10 cellular contexts compared by ENCODE assay signal in genomic region chr4:40731792-40732245, GRCh38. TPM values are rescaled to one million over a fixed set of nuclear protein-coding genes. Genes with fewer than 3 reads are reported as not detected.
DNase-seq lines count a peak whose midpoint lies in the region; ATAC-seq, FAIRE-seq and TF ChIP-seq lines count a peak whose summit lies in the region.
"Had no signal": no experiment of that assay in that cellular context is flagged by ENCODE, and none has a peak within 500 bp of the region (broad histone marks: within the 10 kb centered on the region; RNA-seq: fewer than 3 reads in every experiment).

No MANE protein-coding gene starts in this region.

- POLR2A ChIA-PET in activated CD8-positive, alpha-beta T cell treated with anti-CD3 and anti-CD28 coated beads for 36 hours (lab: Charles Lee): interaction anchor here (0.6 kb wide), 1 partner anchor 13 kb away, joined by 4 read pairs; no protein-coding TSS in a partner anchor

- no peak for FAIRE-seq in HTR-8/SVneo (lab: Jason Lieb, UNC)

- H3K4me3 Mint-ChIP-seq in activated CD8-positive, alpha-beta T cell treated with anti-CD3 and anti-CD28 coated beads for 36 hours: no peak overlapping the region
- H3K4me3 Mint-ChIP-seq: activated naive CD4-positive, alpha-beta T cell treated with anti-CD3 and anti-CD28 coated beads, Interleukin-2, amount 50 U/mL, for 24 hours; neural crest cell had no signal

- intact Hi-C loops in activated CD8-positive, alpha-beta T cell treated with anti-CD3 and anti-CD28 coated beads for 36 hours (cut with micrococcal nuclease): no loop called here

- DNase-seq in NCI-H1417 treated with DMSO at 0.1 percent for 48 hours (lab: John Stamatoyannopoulos, UW) (peak; percentile 10), midbrain (lab: John Stamatoyannopoulos, UW) (peak; percentile 37), HTR-8/SVneo (ENCODE audit: insufficient read length, low spot score) (no peak), cerebellar nuclear complex (lab: John Stamatoyannopoulos, UW) (no peak), germinal center (ENCODE audit: low spot score) (no peak)
- DNase-seq in activated CD8-positive, alpha-beta T cell treated with anti-CD3 and anti-CD28 coated beads for 36 hours: peak; percentile 52

- no peaks in the 10 kb centered on the region for H3K36me3 Mint-ChIP-seq in activated CD8-positive, alpha-beta T cell treated with anti-CD3 and anti-CD28 coated beads for 36 hours (ENCODE audit: low read depth)
- H3K36me3 Mint-ChIP-seq: activated naive CD4-positive, alpha-beta T cell treated with anti-CD3 and anti-CD28 coated beads, Interleukin-2, amount 50 U/mL, for 24 hours had no signal

- TF ChIP-seq CTCF in activated CD8-positive, alpha-beta T cell treated with anti-CD3 and anti-CD28 coated beads for 36 hours (IDR thresholded peaks at IDR 0.05): no peak

- no peaks in the 10 kb centered on the region for H3K9me3 Mint-ChIP-seq in activated CD8-positive, alpha-beta T cell treated with anti-CD3 and anti-CD28 coated beads for 36 hours
- H3K9me3 Mint-ChIP-seq: activated naive CD4-positive, alpha-beta T cell treated with anti-CD3 and anti-CD28 coated beads, Interleukin-2, amount 50 U/mL, for 24 hours; neural crest cell had no signal

- CTCF ChIA-PET in activated CD8-positive, alpha-beta T cell treated with anti-CD3 and anti-CD28 coated beads for 36 hours (lab: Charles Lee): interaction anchor here (1.2 to 7.5 kb wide), 3 partner anchors 111 to 196 kb away, joined by 3 to 89 read pairs (median 3); no protein-coding TSS in a partner anchor

- H3K4me1 Mint-ChIP-seq in activated CD8-positive, alpha-beta T cell treated with anti-CD3 and anti-CD28 coated beads for 36 hours (ENCODE audit: low read depth): peaks cover 14% of the 10 kb centered on the region

- peaks cover 10% of the 10 kb centered on the region for H3K27me3 Mint-ChIP-seq in activated CD8-positive, alpha-beta T cell treated with anti-CD3 and anti-CD28 coated beads for 36 hours
- H3K27me3 Mint-ChIP-seq: activated naive CD4-positive, alpha-beta T cell treated with anti-CD3 and anti-CD28 coated beads, Interleukin-2, amount 50 U/mL, for 24 hours had no signal

- peak overlapping the region; percentile 0 for H3K27ac Mint-ChIP-seq in activated CD8-positive, alpha-beta T cell treated with anti-CD3 and anti-CD28 coated beads for 36 hours
- H3K27ac Mint-ChIP-seq: activated naive CD4-positive, alpha-beta T cell treated with anti-CD3 and anti-CD28 coated beads, Interleukin-2, amount 50 U/mL, for 24 hours had no signal

- ATAC-seq in GM21423 (IDR thresholded peaks at IDR 0.05; ENCODE audit: unreplicated experiment) (peak; percentile 80), GM21360 (IDR thresholded peaks at IDR 0.05; ENCODE audit: unreplicated experiment) (no peak)
- peak; percentile 84 for ATAC-seq in activated CD8-positive, alpha-beta T cell treated with anti-CD3 and anti-CD28 coated beads for 36 hours

RNA-seq across cellular contexts. Expression of gene NSUN7, which starts 17.9 kb away (rescaled TPM):
- total RNA-seq in activated CD8-positive, alpha-beta T cell treated with anti-CD3 and anti-CD28 coated beads for 36 hours: under 1 TPM; 0.20 to 0.22 TPM

Comparison
In these comparisons a context has a peak if more than half of its experiments do, and no peak if none do; other contexts are left out.
1. DNase-seq: peak in NCI-H1417 treated with DMSO at 0.1 percent for 48 hours (single experiment), activated CD8-positive, alpha-beta T cell treated with anti-CD3 and anti-CD28 coated beads for 36 hours (single experiment) and midbrain (single experiment); none in HTR-8/SVneo (single experiment), cerebellar nuclear complex (0 of 2) and germinal center (single experiment).